28 cellular contexts compared by ENCODE assay signal in the genomic region with DNA sequence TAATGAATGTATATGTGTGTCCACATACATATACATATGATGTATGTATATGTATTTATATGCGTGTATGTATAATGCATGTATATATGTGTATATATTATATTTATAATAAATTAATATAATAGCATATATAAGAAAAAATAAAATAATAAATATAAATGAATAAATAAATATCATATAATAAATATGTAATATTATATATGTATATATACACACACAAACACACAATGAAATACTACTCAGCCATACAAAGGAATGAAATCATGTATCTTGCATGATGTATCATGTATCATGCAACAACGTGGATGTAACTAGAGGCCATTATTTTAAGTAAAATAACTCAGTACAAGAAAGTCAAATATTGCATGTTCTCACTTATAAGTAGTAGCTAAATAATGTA.
"Had no signal": no experiment of that assay in that cellular context is flagged by ENCODE, and none has a peak within 500 bp of the region (broad histone marks: within the 10 kb centered on the region; RNA-seq: fewer than 3 reads in every experiment).

No MANE protein-coding gene starts in this region.

- ATAC-seq: activated CD8-positive, alpha-beta T cell treated with anti-CD3 and anti-CD28 coated beads for 36 hours; activated T-cell treated with anti-CD3 and anti-CD28 coated beads, Interleukin-2, amount 50 U/mL, for 4 hours; activated T-helper 17 cell treated with anti-CD3 and anti-CD28 coated beads, Interleukin-2, amount 50 U/mL, for 72 hours; effector memory CD8-positive, alpha-beta T cell; foreskin keratinocyte; gastroesophageal sphincter; T-cell; T-helper 17 cell had no signal

- H3K27me3 ChIP-seq: brain microvascular endothelial cell, esophagus muscularis mucosa, foreskin keratinocyte, gastroesophageal sphincter had no signal

- H3K36me3 ChIP-seq: brain microvascular endothelial cell, esophagus muscularis mucosa, gastroesophageal sphincter had no signal

- H3K4me1 ChIP-seq: esophagus muscularis mucosa, foreskin keratinocyte, gastroesophageal sphincter had no signal

- FAIRE-seq: astrocyte, bronchial epithelial cell had no signal

- DNase-seq: activated CD4-positive, alpha-beta T cell treated with anti-CD3 and anti-CD28 coated beads for 1 hour; activated CD4-positive, alpha-beta T cell treated with anti-CD3 and anti-CD28 coated beads for 4 hours; activated CD4-positive, alpha-beta T cell treated with anti-CD3 and anti-CD28 coated beads, Interleukin-2, amount 10 ng/mL, durations not matched to agents 7 days and 5 days; activated CD4-positive, alpha-beta T cell treated with anti-CD3 and anti-CD28 coated beads, Interleukin-2, amount 50 U/mL, for 4 hours; activated CD8-positive, alpha-beta memory T cell treated with anti-CD3 and anti-CD28 coated beads for 24 hours; activated CD8-positive, alpha-beta T cell treated with anti-CD3 and anti-CD28 coated beads for 36 hours; activated effector memory CD4-positive, alpha-beta T cell treated with Interleukin-2 at 50 U/mL for 16 hours; activated gamma-delta T cell treated with Interleukin-2 at 50 U/mL for 16 hours; activated naive CD4-positive, alpha-beta T cell treated with anti-CD3 and anti-CD28 coated beads, Interleukin-2, amount 50 U/mL, for 16 hours; activated naive CD4-positive, alpha-beta T cell treated with Interleukin-2 at 50 U/mL for 16 hours; activated T-cell treated with anti-CD3 and anti-CD28 coated beads, Interleukin-2, amount 50 U/mL, for 4 hours; amniotic stem cell; anterior cingulate cortex; brain microvascular endothelial cell; cortex of kidney; dermis blood vessel endothelial cell; effector CD4-positive, alpha-beta T cell; effector memory CD8-positive, alpha-beta T cell; erythroblast; foreskin keratinocyte; T-cell; T-helper 17 cell; T1000 had no signal

- H3K9me3 ChIP-seq: esophagus muscularis mucosa, gastroesophageal sphincter had no signal

- H3K27ac ChIP-seq: brain microvascular endothelial cell, esophagus muscularis mucosa, foreskin keratinocyte, gastroesophageal sphincter had no signal

- H3K4me3 ChIP-seq: esophagus muscularis mucosa, gastroesophageal sphincter had no signal
